8 cellular contexts compared by ENCODE assay signal in the genomic region with DNA sequence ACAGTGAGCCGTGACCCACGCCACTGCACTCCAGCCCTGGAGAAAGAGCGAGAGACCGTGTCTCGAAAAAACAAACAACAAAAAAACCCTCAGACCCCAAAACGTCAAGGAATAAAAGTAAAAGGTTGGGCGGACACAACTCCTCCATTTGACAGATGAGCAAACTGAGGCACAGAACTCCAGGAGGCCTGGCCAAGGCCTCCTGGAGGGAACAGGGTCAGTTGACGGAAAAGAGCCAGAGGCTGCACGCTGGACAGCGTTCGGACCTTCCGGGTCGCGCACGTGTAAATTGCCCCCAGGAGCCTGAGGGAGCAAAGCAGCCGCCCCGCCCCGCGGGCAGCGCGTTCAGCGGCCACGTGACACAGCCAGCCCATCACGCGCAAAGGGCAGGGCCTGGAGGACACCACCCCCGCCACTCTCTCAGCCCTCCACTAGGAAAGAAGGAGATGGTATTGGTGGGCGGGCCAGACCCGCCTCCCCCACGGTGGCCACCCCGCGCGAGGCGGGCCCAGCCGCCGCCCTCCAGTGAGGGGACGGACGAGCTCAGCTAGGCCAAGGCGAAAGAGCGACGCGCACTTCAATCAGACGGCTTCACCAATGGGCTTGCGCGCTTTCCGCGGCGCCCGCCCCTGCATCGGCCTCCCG.
DNase-seq lines count a peak whose midpoint lies in the region; ATAC-seq and TF ChIP-seq lines count a peak whose summit lies in the region.

No MANE protein-coding gene starts in this region.

- no peak for TF ChIP-seq CTCF in GM10266 (IDR thresholded peaks at IDR 0.05; ENCODE audit: control insufficient read depth, insufficient read depth, low read depth, missing control alignments)
- TF ChIP-seq CTCF in cardiac muscle cell (IDR thresholded peaks at IDR 0.05; ENCODE audit: low read depth, low read length), result no peak
- no peak for TF ChIP-seq CTCF in parathyroid adenoma (IDR thresholded peaks at IDR 0.05)
- TF ChIP-seq CTCF in tibial nerve (IDR thresholded peaks at IDR 0.05), result no peak

- TF ChIP-seq POLR2A in tibial nerve (IDR thresholded peaks at IDR 0.05), result no peak

- peak overlapping the region; percentile 45 for H2AFZ ChIP-seq in parathyroid adenoma

- 16 to 21% methylated on average over 19 to 26 of the region's 50 CpGs for WGBS in tibial nerve, 2 donors

- ATAC-seq in HG02798 (IDR thresholded peaks at IDR 0.05; ENCODE audit: poor library complexity, unreplicated experiment), result peak; percentile 92

- no peaks in the 10 kb centered on the region for H3K9me3 ChIP-seq in adipocyte (ENCODE audit: control insufficient read depth, low read length)
- H3K9me3 ChIP-seq in cardiac muscle cell (ENCODE audit: low read depth), result no peaks in the 10 kb centered on the region
- H3K9me3 ChIP-seq in parathyroid adenoma (ENCODE audit: control insufficient read depth, low read length), result no peaks in the 10 kb centered on the region
- H3K9me3 ChIP-seq in tibial nerve, result no peaks in the 10 kb centered on the region

- H3K4me3 ChIP-seq in adipocyte (ENCODE audit: low read length) (peak overlapping the region; percentile 88), cardiac muscle cell (peak overlapping the region; percentile 96), parathyroid adenoma (ENCODE audit: low read depth, low read length) (peak overlapping the region; percentile 98), tibial nerve (peak overlapping the region in 3 of 4 donors; percentile 77 to 91 (median 86))

- H3K4me2 ChIP-seq in parathyroid adenoma (ENCODE audit: low read length), result peak overlapping the region; percentile 52

- peak overlapping the region; percentile 98 for H3K9ac ChIP-seq in adipocyte (ENCODE audit: low read length)
- no peak overlapping the region for H3K9ac ChIP-seq in parathyroid adenoma

- peaks cover 4% of the 10 kb centered on the region for H3K79me2 ChIP-seq in parathyroid adenoma

- TF ChIP-seq EP300 in tibial nerve (IDR thresholded peaks at IDR 0.05), result peak; percentile 84 to 87

- H3K4me1 ChIP-seq in adipocyte (ENCODE audit: control insufficient read depth, insufficient read depth, low read length) (peaks cover 29% of the 10 kb centered on the region), cardiac muscle cell (ENCODE audit: low read depth) (peaks cover 14% of the 10 kb centered on the region), parathyroid adenoma (peaks cover 12% of the 10 kb centered on the region), tibial nerve (peaks cover 0 to 50% (median 28%) of the 10 kb centered on the region in 4 donors)

- H3K36me3 ChIP-seq in adipocyte (ENCODE audit: control insufficient read depth, insufficient read depth, low read length, severe bottlenecking), result no peaks in the 10 kb centered on the region
- peaks cover 3% of the 10 kb centered on the region for H3K36me3 ChIP-seq in cardiac muscle cell
- no peaks in the 10 kb centered on the region for H3K36me3 ChIP-seq in parathyroid adenoma (ENCODE audit: control insufficient read depth, insufficient read depth, low read length)
- no peaks in the 10 kb centered on the region for H3K36me3 ChIP-seq in tibial nerve

- H3K27ac ChIP-seq in cardiac muscle cell, result peak overlapping the region; percentile 100
- peak overlapping the region; percentile 80 for H3K27ac ChIP-seq in parathyroid adenoma
- peak overlapping the region; percentile 90 to 100 (median 99) for H3K27ac ChIP-seq in tibial nerve

- no peaks in the 10 kb centered on the region for H3K27me3 ChIP-seq in adipocyte (replicated peaks; ENCODE audit: control insufficient read depth, insufficient read depth, low read length)
- H3K27me3 ChIP-seq in cardiac muscle cell, result no peaks in the 10 kb centered on the region
- no peaks in the 10 kb centered on the region for H3K27me3 ChIP-seq in parathyroid adenoma (ENCODE audit: control insufficient read depth, insufficient read depth, low read length)
- H3K27me3 ChIP-seq in tibial nerve, result no peaks in the 10 kb centered on the region

- DNase-seq in GM10266 (ENCODE audit: extremely low spot score) (peak; percentile 97), NCI-H1417 treated with DMSO at 0.1 percent for 48 hours (lab: John Stamatoyannopoulos, UW) (peak; percentile 95), SW 1271 (lab: John Stamatoyannopoulos, UW) (peak; percentile 90 to 98), adipocyte (ENCODE audit: low read depth) (peak; percentile 99), cardiac muscle cell (ENCODE audit: low read depth in 1 of 2, low spot score in 1 of 2) (peak; percentile 99 to 100), tibial nerve (ENCODE audit: low spot score in 2 of 2) (peak; percentile 89 to 95)

Comparison
In these comparisons a context has a peak if more than half of its experiments do, and no peak if none do; other contexts are left out.
1. Peak in every context shown above with its lines: DNase-seq, ATAC-seq, H3K4me3 ChIP-seq and H3K27ac ChIP-seq.